1 cellular context compared by ENCODE assay signal in genomic region chr19:42402376-42403116, GRCh38.
TF ChIP-seq lines count a peak whose summit lies in the region.

No MANE protein-coding gene starts in this region.

TF ChIP-seq in IMR-90, 13 proteins besides CTCF, POLR2A, EP300 and RAD21 (continued from another document):
- TF ChIP-seq ELK1 (IDR thresholded peaks at IDR 0.05; ENCODE audit: borderline replicate concordance, low read depth, low read length) = no peak
- no peak for TF ChIP-seq RCOR1 (IDR thresholded peaks at IDR 0.05; ENCODE audit: insufficient replicate concordance, low read length)
